8 cellular contexts compared by ENCODE assay signal in genomic region chr20:35772563-35773058, GRCh38. TPM values are rescaled to one million over a fixed set of nuclear protein-coding genes. Genes with fewer than 3 reads are reported as not detected.
DNase-seq lines count a peak whose midpoint lies in the region; ATAC-seq and TF ChIP-seq lines count a peak whose summit lies in the region.

No MANE protein-coding gene starts in this region.

- peak overlapping the region; percentile 96 to 99 (median 99) for H3K27ac Mint-ChIP-seq in naive B cell

- H3K9ac ChIP-seq in colonic mucosa (ENCODE audit: low read depth in 2 of 2, low read length in 2 of 2): peak overlapping the region; percentile 76 to 89

- peak overlapping the region; percentile 87 to 95 (median 92) for H3K4me3 Mint-ChIP-seq in naive B cell

- peaks cover 0 to 3% (median 0%) of the 10 kb centered on the region in 7 donors for H3K9me3 Mint-ChIP-seq in naive B cell

- no peaks in the 10 kb centered on the region for H3K27me3 Mint-ChIP-seq in naive B cell

- intact Hi-C loops in colonic mucosa (cut with DNase I): no loop called here

- CTCF ChIA-PET in AG04450 (lab: Charles Lee): no interaction called here

- ATAC-seq in naive B cell (ENCODE audit: low read depth in 2 of 2) (no peak), HG03025 (IDR thresholded peaks at IDR 0.05; ENCODE audit: low FRiP score, unreplicated experiment) (no peak)

- TF ChIP-seq CTCF in AG04450 (IDR thresholded peaks at IDR 0.05; ENCODE audit: low read depth, low read length): no peak
- TF ChIP-seq CTCF in colonic mucosa (IDR thresholded peaks at IDR 0.05): no peak

- H3K27ac ChIP-seq in AG04450 (ENCODE audit: low read depth, low read length) (peak overlapping the region; percentile 41), KOPT-K1 (ENCODE audit: low read depth, low read length, poor library complexity, severe bottlenecking) (peak overlapping the region; percentile 61), colonic mucosa (peak overlapping the region; percentile 85)

- peaks cover 7 to 8% of the 10 kb centered on the region in 2 donors for H3K36me3 Mint-ChIP-seq in naive B cell

- H3K4me3 ChIP-seq in AG04450 (ENCODE audit: low read depth, low read length) (peak overlapping the region; percentile 87), colonic mucosa (peak overlapping the region; percentile 60)

- peaks cover 3% of the 10 kb centered on the region; the same call in 1 of the 2 replicates for H3K9me3 ChIP-seq in AG04450 (ENCODE audit: control insufficient read depth, insufficient read depth, low read length)
- H3K9me3 ChIP-seq in KOPT-K1 (ENCODE audit: insufficient read depth, low read length, poor library complexity, severe bottlenecking): no peaks in the 10 kb centered on the region
- no peaks in the 10 kb centered on the region for H3K9me3 ChIP-seq in colonic mucosa

- H3K4me1 Mint-ChIP-seq in naive B cell: peaks cover 63 to 76% (median 66%) of the 10 kb centered on the region in 3 donors

- peaks cover 12% of the 10 kb centered on the region for H3K4me1 ChIP-seq in colonic mucosa

- H3K27me3 ChIP-seq in AG04450 (ENCODE audit: control insufficient read depth, insufficient read depth, low read length) (no peaks in the 10 kb centered on the region), colonic mucosa (no peaks in the 10 kb centered on the region)

- H3K36me3 ChIP-seq in KOPT-K1 (ENCODE audit: insufficient read depth, low read length) (peaks cover 27% of the 10 kb centered on the region), colonic mucosa (no peaks in the 10 kb centered on the region)

- POLR2A ChIA-PET in AG04450 (lab: Yijun Ruan, JAX): interaction anchor here (0.8 to 2.1 kb wide), 3 partner anchors 19 to 30 kb away, joined by 4 to 41 read pairs (median 6); partner anchors contain the start of gene RBM39

- no peak for DNase-seq in AG04450 (ENCODE audit: low read depth, low spot score)
- no peak for DNase-seq in colonic mucosa
- no peak for DNase-seq in naive B cell
- no peak for DNase-seq in islet precursor cell
- DNase-seq in NAMALWA (ENCODE audit: low spot score): no peak
- DNase-seq in HuH-7 (ENCODE audit: low spot score): no peak

RNA-seq across cellular contexts. Expression of gene PHF20, which starts 0.8 kb away (rescaled TPM):
- 25.8 and 30.6 TPM in 2 replicates for polyA plus RNA-seq in AG04450 (2011; rRNA removed)
- 40.8 and 41.2 TPM in 2 replicates for polyA minus RNA-seq in AG04450 (2011; rRNA and poly(A)+ RNA removed)
- 10 to 100 TPM; 25.5 to 27.0 TPM for total RNA-seq in colonic mucosa
- 100 to 1,000 TPM; 150 to 257 (median 154) TPM for polyA plus RNA-seq in naive B cell (ENCODE audit: low read depth in 6 of 6)

RNA-seq across cellular contexts. Expression of gene RBM39, which starts 30.6 kb away (rescaled TPM):
- 144 and 162 TPM in 2 replicates for polyA plus RNA-seq in AG04450 (2011; rRNA removed)
- 113 and 190 TPM in 2 replicates for polyA minus RNA-seq in AG04450 (2011; rRNA and poly(A)+ RNA removed)
- 100 to 1,000 TPM; 228 to 248 TPM for total RNA-seq in colonic mucosa
- polyA plus RNA-seq in naive B cell (ENCODE audit: low read depth in 6 of 6): 100 to 1,000 TPM in 5 of 6 donors, 10 to 100 TPM in 1; 85.4 to 213 (median 173) TPM
